ENCODE assay signal across 8 cellular contexts in genomic region chr1:206012086-206012859, GRCh38. TPM values are rescaled to one million over a fixed set of nuclear protein-coding genes. Genes with fewer than 3 reads are reported as not detected.
A peak's percentile ranks its signal among the peaks of the same experiment; 100 is the strongest.
DNase-seq lines count a peak whose midpoint lies in the region; ATAC-seq lines count a peak whose summit lies in the region.

No MANE protein-coding gene starts in this region.

- ATAC-seq in HG03139 (IDR thresholded peaks at IDR 0.05; ENCODE audit: unreplicated experiment) (peak; percentile 81), Right ventricle myocardium superior (ENCODE audit: poor library complexity) (peak; percentile 93)

- intact Hi-C loops in Right ventricle myocardium superior (cut with DNase I), result no loop called here

- DNase-seq in CD1c-positive myeloid dendritic cell (ENCODE audit: extremely low spot score), result peak; percentile 97
- DNase-seq in GM19240 (ENCODE audit: insufficient read length, low spot score), result peak; percentile 61
- peak; percentile 100 for DNase-seq in SKM-1 (lab: John Stamatoyannopoulos, UW; ENCODE audit: unreplicated experiment)
- DNase-seq in Right ventricle myocardium superior, result peak; percentile 85
- peak; percentile 24 for DNase-seq in stimulated activated CD8-positive, alpha-beta memory T cell treated with anti-CD3 and anti-CD28 coated beads, Interleukin-4, amount 100 ng/mL, for 24 hours (ENCODE audit: low read depth)
- no peak for DNase-seq in DMS79 (lab: John Stamatoyannopoulos, UW)
- DNase-seq in COLO829 (ENCODE audit: low spot score), result no peak

RNA-seq across cellular contexts. Expression of gene RAB7B, which starts 9.1 kb away (rescaled TPM):
- total RNA-seq in Right ventricle myocardium superior, result 1.2 TPM

RNA-seq across cellular contexts. Expression of gene CTSE, which starts 11.4 kb away (rescaled TPM):
- not detected for total RNA-seq in Right ventricle myocardium superior

RNA-seq across cellular contexts. Expression of gene RHEX, which starts 40.7 kb away (rescaled TPM):
- 0.86 TPM for total RNA-seq in Right ventricle myocardium superior

Comparison
In these comparisons a context has a peak if more than half of its experiments do, and no peak if none do; other contexts are left out.
1. DNase-seq: peak in CD1c-positive myeloid dendritic cell (single experiment), GM19240 (single experiment), SKM-1 (single experiment), Right ventricle myocardium superior (single experiment) and stimulated activated CD8-positive, alpha-beta memory T cell treated with anti-CD3 and anti-CD28 coated beads, Interleukin-4, amount 100 ng/mL, for 24 hours (single experiment); none in DMS79 (single experiment) and COLO829 (single experiment).